ENCODE assay signal across 1 cellular context in the genomic region with DNA sequence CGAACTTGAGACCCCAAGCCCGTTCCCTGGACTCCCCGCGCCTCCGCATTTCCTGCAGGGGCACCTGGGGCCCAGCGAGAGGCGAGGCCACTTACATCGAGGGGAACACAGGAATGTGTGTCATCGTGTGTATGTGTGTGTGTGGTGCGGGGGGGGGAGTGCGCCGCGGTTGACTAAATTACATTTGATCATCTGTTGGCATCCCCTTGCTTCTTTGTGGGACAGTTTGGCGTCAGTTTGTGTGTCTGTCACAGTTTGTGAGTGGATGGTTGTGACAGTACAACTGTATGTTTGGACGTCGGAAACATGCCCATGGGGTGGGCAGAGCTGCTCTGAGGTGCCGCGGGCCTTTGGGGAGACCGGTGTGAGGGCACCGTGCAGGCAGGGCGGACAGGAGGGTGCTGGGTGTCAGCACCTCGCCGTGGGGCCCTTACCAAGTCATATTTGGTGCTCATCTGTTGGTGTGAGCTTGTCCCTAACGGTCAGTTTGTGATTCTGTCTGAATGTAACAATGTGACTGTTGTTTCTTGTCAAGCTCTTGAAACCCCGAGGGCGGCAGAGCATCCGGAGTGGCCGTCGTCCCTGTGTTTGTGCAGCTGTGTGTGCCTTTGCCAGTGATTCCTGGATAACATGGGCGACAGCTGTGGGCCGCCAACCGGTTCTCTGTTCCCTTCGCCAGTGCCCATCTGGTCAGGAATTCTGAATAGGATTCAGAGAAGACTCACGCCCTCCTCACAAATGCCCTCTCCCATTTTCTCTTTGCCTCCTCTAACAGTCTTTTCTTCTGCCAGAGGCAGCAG.
TF ChIP-seq lines count a peak whose summit lies in the region.

No MANE protein-coding gene starts in this region.

TF ChIP-seq in SK-N-SH, 30 proteins besides CTCF, POLR2A, EP300 and RAD21 (continued from another document):
- TF ChIP-seq, protein P1, sequence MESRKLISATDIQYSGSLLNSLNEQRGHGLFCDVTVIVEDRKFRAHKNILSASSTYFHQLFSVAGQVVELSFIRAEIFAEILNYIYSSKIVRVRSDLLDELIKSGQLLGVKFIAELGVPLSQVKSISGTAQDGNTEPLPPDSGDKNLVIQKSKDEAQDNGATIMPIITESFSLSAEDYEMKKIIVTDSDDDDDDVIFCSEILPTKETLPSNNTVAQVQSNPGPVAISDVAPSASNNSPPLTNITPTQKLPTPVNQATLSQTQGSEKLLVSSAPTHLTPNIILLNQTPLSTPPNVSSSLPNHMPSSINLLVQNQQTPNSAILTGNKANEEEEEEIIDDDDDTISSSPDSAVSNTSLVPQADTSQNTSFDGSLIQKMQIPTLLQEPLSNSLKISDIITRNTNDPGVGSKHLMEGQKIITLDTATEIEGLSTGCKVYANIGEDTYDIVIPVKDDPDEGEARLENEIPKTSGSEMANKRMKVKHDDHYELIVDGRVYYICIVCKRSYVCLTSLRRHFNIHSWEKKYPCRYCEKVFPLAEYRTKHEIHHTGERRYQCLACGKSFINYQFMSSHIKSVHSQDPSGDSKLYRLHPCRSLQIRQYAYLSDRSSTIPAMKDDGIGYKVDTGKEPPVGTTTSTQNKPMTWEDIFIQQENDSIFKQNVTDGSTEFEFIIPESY (IDR thresholded peaks at IDR 0.05; ENCODE audit: borderline replicate concordance, low read depth), result no peak
- TF ChIP-seq SMC3 (IDR thresholded peaks at IDR 0.05; ENCODE audit: low read depth, low read length), result no peak
- TF ChIP-seq, protein P2, sequence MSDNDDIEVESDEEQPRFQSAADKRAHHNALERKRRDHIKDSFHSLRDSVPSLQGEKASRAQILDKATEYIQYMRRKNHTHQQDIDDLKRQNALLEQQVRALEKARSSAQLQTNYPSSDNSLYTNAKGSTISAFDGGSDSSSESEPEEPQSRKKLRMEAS (IDR thresholded peaks at IDR 0.05; ENCODE audit: low read depth), result no peak
- peak; percentile 61; the same call in 1 of the 2 replicates for TF ChIP-seq RCOR1 (IDR thresholded peaks at IDR 0.05; ENCODE audit: low read length)
- TF ChIP-seq YY1 (IDR thresholded peaks at IDR 0.05; ENCODE audit: low read depth), result no peak
- TF ChIP-seq MXI1 (IDR thresholded peaks at IDR 0.05; ENCODE audit: low read depth, low read length), result peak; percentile 68; the same call in 1 of the 2 replicates
- TF ChIP-seq RXRA (IDR thresholded peaks at IDR 0.05; ENCODE audit: borderline replicate concordance, low read depth), result no peak
- TF ChIP-seq TEAD4 (IDR thresholded peaks at IDR 0.05; ENCODE audit: borderline replicate concordance, insufficient read depth), result no peak
- TF ChIP-seq GATA2 (CRISPR knock-in tag; IDR thresholded peaks at IDR 0.05), result 0 out of 2 replicates have a peak, but pooled peaks have one; percentile 22
- TF ChIP-seq NFIC (IDR thresholded peaks at IDR 0.05; ENCODE audit: borderline replicate concordance), result no peak
- TF ChIP-seq ELF1 (IDR thresholded peaks at IDR 0.05), result no peak
- peak; percentile 14; the same call in 1 of the 2 replicates for TF ChIP-seq TCF12 (IDR thresholded peaks at IDR 0.05)
- TF ChIP-seq FOXM1 (IDR thresholded peaks at IDR 0.05; ENCODE audit: low read depth), result no peak
- no peak for TF ChIP-seq POLR2AphosphoS5 (IDR thresholded peaks at IDR 0.05; ENCODE audit: low read depth, low read length)
- TF ChIP-seq, protein P3, sequence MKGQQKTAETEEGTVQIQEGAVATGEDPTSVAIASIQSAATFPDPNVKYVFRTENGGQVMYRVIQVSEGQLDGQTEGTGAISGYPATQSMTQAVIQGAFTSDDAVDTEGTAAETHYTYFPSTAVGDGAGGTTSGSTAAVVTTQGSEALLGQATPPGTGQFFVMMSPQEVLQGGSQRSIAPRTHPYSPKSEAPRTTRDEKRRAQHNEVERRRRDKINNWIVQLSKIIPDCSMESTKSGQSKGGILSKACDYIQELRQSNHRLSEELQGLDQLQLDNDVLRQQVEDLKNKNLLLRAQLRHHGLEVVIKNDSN (IDR thresholded peaks at IDR 0.05; ENCODE audit: borderline replicate concordance, low read depth), result no peak
- TF ChIP-seq TAF1 (IDR thresholded peaks at IDR 0.05; ENCODE audit: borderline replicate concordance, low read depth, low read length), result no peak
